In the genomic region with DNA sequence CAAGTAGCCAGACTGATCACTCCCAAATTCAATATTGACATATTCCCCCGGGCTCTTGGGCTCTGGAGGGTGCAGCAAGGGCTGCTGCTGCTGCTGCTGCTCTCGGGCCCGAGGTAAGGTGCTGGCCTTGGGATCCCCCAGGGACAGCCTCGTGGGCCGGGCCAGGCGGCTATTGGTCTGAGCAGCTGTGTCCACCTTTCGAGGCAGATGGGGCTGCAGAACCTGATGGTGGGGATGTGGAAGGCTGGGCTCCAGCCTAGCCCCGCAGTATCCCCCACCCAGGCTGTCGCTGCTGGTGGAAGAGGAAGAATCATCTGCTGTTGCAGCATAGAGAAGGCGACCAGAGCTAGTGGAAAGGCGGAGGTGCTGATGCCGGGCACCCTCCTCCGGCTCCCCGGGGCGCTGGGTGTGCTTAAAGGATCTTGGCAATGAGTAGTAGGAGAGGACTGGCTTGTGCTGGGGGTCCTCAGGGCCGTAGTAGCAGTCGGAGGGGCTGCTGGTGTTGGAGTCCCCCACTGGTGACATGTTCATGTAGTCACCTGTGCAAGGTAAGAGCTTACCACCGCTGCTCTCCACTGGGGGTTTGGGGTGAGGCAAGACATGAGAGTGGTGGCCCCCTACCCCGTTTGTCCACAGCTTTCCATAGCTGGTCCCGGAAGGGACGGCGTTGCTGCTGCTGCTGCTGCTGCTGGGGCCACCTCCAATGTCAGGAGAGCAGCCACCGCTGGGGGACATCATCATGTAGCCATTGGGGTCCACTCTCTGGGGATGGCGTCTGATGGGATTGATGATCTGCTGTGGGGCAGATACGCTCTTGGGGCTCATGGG, we compare ENCODE assay signal across 8 cellular contexts. TPM values are rescaled to one million over a fixed set of nuclear protein-coding genes. Genes with fewer than 3 reads are reported as not detected.
DNase-seq lines count a peak whose midpoint lies in the region; ATAC-seq and FAIRE-seq lines count a peak whose summit lies in the region.

No MANE protein-coding gene starts in this region.

- no peak overlapping the region for H3K4me3 ChIP-seq in CD8-positive, alpha-beta memory T cell (ENCODE audit: low read length)
- H3K4me3 ChIP-seq in SJSA1 = peak overlapping the region; percentile 65
- no peak overlapping the region for H3K4me3 ChIP-seq in HAP-1

- H3K4me1 ChIP-seq in CD8-positive, alpha-beta memory T cell (ENCODE audit: insufficient read depth, low read length) = peaks cover 18% of the 10 kb centered on the region
- H3K4me1 ChIP-seq in SJSA1 (replicated peaks) (peaks cover 74% of the 10 kb centered on the region), HAP-1 (peaks cover under 1% of the 10 kb centered on the region)

- DNase-seq in CD8-positive, alpha-beta memory T cell = no peak
- DNase-seq in SJSA1 (ENCODE audit: low read depth in 1 of 2, low spot score in 2 of 2) = no peak
- DNase-seq in Right ventricle myocardium superior = peak; percentile 42
- DNase-seq in retina = peak; percentile 32
- DNase-seq in RKO (ENCODE audit: low spot score) = no peak
- DNase-seq in HAP-1 (ENCODE audit: low spot score in 2 of 2) = no peak
- DNase-seq in frontal cortex (ENCODE audit: low spot score in 2 of 2) = no peak

- H3K27me3 ChIP-seq in CD8-positive, alpha-beta memory T cell (ENCODE audit: insufficient read depth, low read length, poor library complexity, severe bottlenecking) = no peaks in the 10 kb centered on the region
- no peaks in the 10 kb centered on the region for H3K27me3 ChIP-seq in SJSA1 (replicated peaks)
- no peaks in the 10 kb centered on the region for H3K27me3 ChIP-seq in HAP-1 (ENCODE audit: low read depth)

- in situ Hi-C loops in HAP-1 (cut with MboI; ENCODE audit: low sequenced_read_pairs) = loop anchor here (10.0 to 25.0 kb wide), 2 partner anchors 189 to 1134 kb away; no protein-coding TSS in a partner anchor

- H3K27ac Mint-ChIP-seq in CD8-positive, alpha-beta memory T cell = peak overlapping the region in 2 of 8 donors; percentile 27 to 54

- H3K4me3 Mint-ChIP-seq in CD8-positive, alpha-beta memory T cell = peak overlapping the region in 4 of 7 donors; percentile 24 to 61 (median 58)

- CTCF ChIA-PET in CD8-positive, alpha-beta memory T cell (lab: Charles Lee) = interaction anchor here (0.9 kb wide), 1 partner anchor 96 kb away, joined by 3 read pairs; no protein-coding TSS in a partner anchor

- no peaks in the 10 kb centered on the region for H3K9me3 Mint-ChIP-seq in CD8-positive, alpha-beta memory T cell

- H3K27ac ChIP-seq in CD8-positive, alpha-beta memory T cell (ENCODE audit: low read depth, low read length) = no peak overlapping the region
- peak overlapping the region; percentile 88 for H3K27ac ChIP-seq in SJSA1

- POLR2A ChIA-PET in CD8-positive, alpha-beta memory T cell (lab: Charles Lee) = interaction anchor here (0.6 to 1.6 kb wide), 2 partner anchors 25 to 40 kb away, joined by 3 to 7 read pairs; a partner anchor contains a TSS

- H3K36me3 Mint-ChIP-seq in CD8-positive, alpha-beta memory T cell = peaks cover 0 to 5% (median 0%) of the 10 kb centered on the region in 3 donors

- no peak for ATAC-seq in Right ventricle myocardium superior (ENCODE audit: poor library complexity)
- ATAC-seq in HG03175 (IDR thresholded peaks at IDR 0.05; ENCODE audit: unreplicated experiment) = no peak

- intact Hi-C loops in Right ventricle myocardium superior (cut with DNase I) = loop anchor here (10.0 kb wide), 3 partner anchors 71 to 351 kb away; no protein-coding TSS in a partner anchor

- H3K9me3 ChIP-seq in CD8-positive, alpha-beta memory T cell (ENCODE audit: low read length) = no peaks in the 10 kb centered on the region
- H3K9me3 ChIP-seq in SJSA1 (replicated peaks) (no peaks in the 10 kb centered on the region), HAP-1 (no peaks in the 10 kb centered on the region)

- H3K4me1 Mint-ChIP-seq in CD8-positive, alpha-beta memory T cell = peaks cover 20 to 48% (median 25%) of the 10 kb centered on the region in 3 donors

- H3K27me3 Mint-ChIP-seq in CD8-positive, alpha-beta memory T cell = peaks cover 0 to 3% of the 10 kb centered on the region in 2 donors

- FAIRE-seq in frontal cortex (lab: Jason Lieb, UNC) = no peak

- no peaks in the 10 kb centered on the region for H3K36me3 ChIP-seq in CD8-positive, alpha-beta memory T cell (ENCODE audit: insufficient read depth, low read length)
- H3K36me3 ChIP-seq in SJSA1 = peaks cover 83% of the 10 kb centered on the region
- H3K36me3 ChIP-seq in HAP-1 (replicated peaks) = no peaks in the 10 kb centered on the region

RNA-seq across cellular contexts. Expression of a gene that starts 3.4 kb away (rescaled TPM):
- 1 to 10 TPM; 3.6 to 3.9 TPM for total RNA-seq in CD8-positive, alpha-beta memory T cell
- polyA plus RNA-seq in CD8-positive, alpha-beta memory T cell = 0.20 TPM
- 11.3 and 19.2 TPM in 2 replicates for total RNA-seq in SJSA1 (2014; rRNA removed; shearing (Covaris generic))
- 17.6 TPM for total RNA-seq in Right ventricle myocardium superior
- 11.8 TPM for total RNA-seq in frontal cortex

RNA-seq across cellular contexts. Expression of a gene that starts 39.6 kb away (rescaled TPM):
- 10 to 100 TPM; 32.8 to 35.7 TPM for total RNA-seq in CD8-positive, alpha-beta memory T cell
- polyA plus RNA-seq in CD8-positive, alpha-beta memory T cell = 19.2 TPM
- 10.1 and 22.1 TPM in 2 replicates for total RNA-seq in SJSA1 (2014; rRNA removed; shearing (Covaris generic))
- total RNA-seq in Right ventricle myocardium superior (29.5 TPM), frontal cortex (24.1 TPM)

Comparison
In these comparisons a context has a peak if more than half of its experiments do, and no peak if none do; other contexts are left out.
1. DNase-seq: peak in Right ventricle myocardium superior (single experiment) and retina (single experiment); none in CD8-positive, alpha-beta memory T cell (0 of 5), SJSA1 (0 of 2), RKO (single experiment), HAP-1 (0 of 2) and frontal cortex (0 of 2).